9 cellular contexts compared by ENCODE assay signal in genomic region chr21:15289896-15290841, GRCh38.
DNase-seq lines count a peak whose midpoint lies in the region; ATAC-seq and TF ChIP-seq lines count a peak whose summit lies in the region.
"Had no signal": no experiment of that assay in that cellular context is flagged by ENCODE, and none has a peak within 500 bp of the region (broad histone marks: within the 10 kb centered on the region; RNA-seq: fewer than 3 reads in every experiment).

No MANE protein-coding gene starts in this region.

- H3K9ac ChIP-seq in SK-N-SH: no peak overlapping the region
- no peak overlapping the region for H3K9ac ChIP-seq in mesendoderm (ENCODE audit: low read length)
- H3K9ac ChIP-seq: BLaER1 had no signal

- H3K4me3 ChIP-seq in SK-N-SH (ENCODE audit: low read depth in 2 of 2, low read length in 1 of 2) (peak overlapping the region; percentile 22 to 43; a peak in 3 of 4 replicates), mesendoderm (ENCODE audit: low read length) (no peak overlapping the region)
- H3K4me3 ChIP-seq: BLaER1 had no signal

- H3K9me2 ChIP-seq in SK-N-SH: no peaks in the 10 kb centered on the region

- H2BK15ac ChIP-seq in mesendoderm (replicated peaks; ENCODE audit: low read depth): no peak overlapping the region

- no peak overlapping the region for H3K27ac ChIP-seq in SK-N-SH (ENCODE audit: low read depth in 2 of 2, low read length in 1 of 2)
- no peak overlapping the region for H3K27ac ChIP-seq in mesendoderm (ENCODE audit: low read depth, low read length)
- H3K27ac ChIP-seq: BLaER1 had no signal

- H2AK5ac ChIP-seq in mesendoderm (ENCODE audit: low read length): no peak overlapping the region

- no peak overlapping the region for H2BK120ac ChIP-seq in mesendoderm (ENCODE audit: low read depth, low read length)

- H3K18ac ChIP-seq in mesendoderm (ENCODE audit: low read length): no peak overlapping the region

- 8% methylated on average over 12 of the region's 31 CpGs for WGBS in SK-N-SH (ENCODE audit: low lambda C conversion rate)
- no CpG with 5 or more reads among the region's 31 CpGs for WGBS in mesendoderm (ENCODE audit: extremely low coverage, insufficient coverage, low lambda C conversion rate)

- H2BK5ac ChIP-seq in mesendoderm (ENCODE audit: low read length): no peak overlapping the region

- no peak overlapping the region for H3K56ac ChIP-seq in mesendoderm (ENCODE audit: low read length)

- TF ChIP-seq EP300 in SK-N-SH (IDR thresholded peaks at IDR 0.05; ENCODE audit: borderline replicate concordance in 1 of 2, low read depth in 1 of 2, low read length in 1 of 2): no peak

- no peak overlapping the region for H3K4ac ChIP-seq in mesendoderm (ENCODE audit: low read depth, low read length)

- H3K4me2 ChIP-seq in SK-N-SH (peak overlapping the region; percentile 43), mesendoderm (ENCODE audit: low read length) (no peak overlapping the region)
- H3K4me2 ChIP-seq: BLaER1 had no signal

- no peak for ATAC-seq in GM18909 (IDR thresholded peaks at IDR 0.05; ENCODE audit: poor library complexity, unreplicated experiment)

- no peak for TF ChIP-seq RAD21 in SK-N-SH (IDR thresholded peaks at IDR 0.05; ENCODE audit: low read length)

- H3K23ac ChIP-seq in mesendoderm (ENCODE audit: low read length): no peak overlapping the region

- no peak overlapping the region for H4K5ac ChIP-seq in mesendoderm (ENCODE audit: low read length)

- no peak overlapping the region for H4K8ac ChIP-seq in mesendoderm (ENCODE audit: low read depth, low read length)

- DNase-seq in AG20443 (ENCODE audit: low spot score) (peak; percentile 21), NCI-H1092 (lab: John Stamatoyannopoulos, UW) (peak; percentile 85), SK-N-SH (peak; percentile 58), mesendoderm (peak; percentile 62), GM03348 (ENCODE audit: low spot score) (no peak), SIG-M5 (lab: John Stamatoyannopoulos, UW) (no peak), GM19240 (ENCODE audit: insufficient read length, low spot score) (no peak)

- CTCF ChIA-PET in SK-N-SH (lab: Yijun Ruan, JAX): interaction anchor here (0.6 kb wide), 1 partner anchor 384 kb away, joined by 3 read pairs; no protein-coding TSS in a partner anchor

- no peaks in the 10 kb centered on the region for H4K20me1 ChIP-seq in SK-N-SH (ENCODE audit: insufficient read depth)
- H4K20me1 ChIP-seq: BLaER1 had no signal

- H3K9me3 ChIP-seq in SK-N-SH: no peaks in the 10 kb centered on the region

- POLR2A ChIA-PET in SK-N-SH (lab: Yijun Ruan, JAX): no interaction called here

- H3K79me1 ChIP-seq in mesendoderm (ENCODE audit: low read length): no peaks in the 10 kb centered on the region

- H3K79me2 ChIP-seq in SK-N-SH (ENCODE audit: insufficient read depth) (no peaks in the 10 kb centered on the region), mesendoderm (ENCODE audit: control insufficient read depth, insufficient read depth, low read length) (no peaks in the 10 kb centered on the region)

- H3K27me3 ChIP-seq in SK-N-SH (ENCODE audit: insufficient read depth) (peaks cover 14% of the 10 kb centered on the region; the same call in 1 of the 2 replicates), mesendoderm (ENCODE audit: insufficient read depth, low read length, poor library complexity) (no peaks in the 10 kb centered on the region)
- H3K27me3 ChIP-seq: BLaER1 had no signal

- peaks cover 4% of the 10 kb centered on the region for H3F3A ChIP-seq in SK-N-SH (replicated peaks; ENCODE audit: insufficient read depth)

- H2AFZ ChIP-seq in SK-N-SH (ENCODE audit: low read depth): no peak overlapping the region

- H3K36me3 ChIP-seq in SK-N-SH (replicated peaks in 1 of 2; ENCODE audit: control insufficient read depth in 1 of 2, insufficient read depth in 2 of 2, low read length in 1 of 2) (no peaks in the 10 kb centered on the region), mesendoderm (ENCODE audit: control insufficient read depth, insufficient read depth, low read length) (no peaks in the 10 kb centered on the region)
- H3K36me3 ChIP-seq: BLaER1 had no signal

- TF ChIP-seq CTCF in SK-N-SH (IDR thresholded peaks at IDR 0.05): no peak

- no peaks in the 10 kb centered on the region; a peak in 1 of 4 replicates for H3K4me1 ChIP-seq in SK-N-SH (ENCODE audit: control insufficient read depth in 1 of 2, insufficient read depth in 2 of 2, low read depth in 1 of 2, low read length in 1 of 2)
- H3K4me1 ChIP-seq in mesendoderm (ENCODE audit: control insufficient read depth, low read depth, low read length): no peaks in the 10 kb centered on the region
- H3K4me1 ChIP-seq: BLaER1 had no signal

TF ChIP-seq in SK-N-SH, 30 proteins besides CTCF, POLR2A, EP300 and RAD21:
- TF ChIP-seq TCF12 (IDR thresholded peaks at IDR 0.05): no peak

Comparison
In these comparisons a context has a peak if more than half of its experiments do, and no peak if none do; other contexts are left out.
1. DNase-seq: peak in AG20443 (single experiment), NCI-H1092 (single experiment), SK-N-SH (single experiment) and mesendoderm (single experiment); none in GM03348 (single experiment), SIG-M5 (single experiment) and GM19240 (single experiment).